In the genomic region with DNA sequence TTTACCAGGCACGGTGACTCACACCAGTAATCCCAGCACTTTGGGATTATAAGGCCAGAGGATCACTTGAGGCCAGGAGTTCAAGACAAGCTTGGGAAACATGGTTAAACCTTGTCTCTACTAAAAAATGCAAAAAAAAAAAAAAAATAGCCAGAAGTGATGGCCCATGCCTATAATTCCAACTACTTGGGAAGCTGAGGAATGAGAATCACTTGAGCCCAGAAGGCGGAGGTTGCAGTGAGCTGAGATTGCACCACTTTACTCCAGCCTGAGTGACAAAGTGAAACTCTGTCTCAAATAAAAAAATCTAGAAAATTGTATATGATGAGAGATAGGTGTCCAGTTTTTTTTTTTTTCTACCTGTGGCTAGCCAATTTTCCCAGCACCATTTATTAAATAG, we compare ENCODE assay signal across 23 cellular contexts.
"Had no signal": no experiment of that assay in that cellular context is flagged by ENCODE, and none has a peak within 500 bp of the region (broad histone marks: within the 10 kb centered on the region; RNA-seq: fewer than 3 reads in every experiment).

No MANE protein-coding gene starts in this region.

- H3K27ac ChIP-seq: stomach, suprapubic skin, testis, thoracic aorta, thyroid gland, tibial artery, tibial nerve, transverse colon, upper lobe of left lung, upper lobe of right lung, uterus, vagina had no signal

- H3K9me3 ChIP-seq: suprapubic skin, testis, thoracic aorta, thyroid gland, tibial artery, transverse colon, upper lobe of left lung, upper lobe of right lung, uterus, vagina had no signal

- H3K36me3 ChIP-seq: stomach, suprapubic skin, thoracic aorta, thyroid gland, tibial artery, tibial nerve, transverse colon, upper lobe of left lung, upper lobe of right lung, uterus, vagina had no signal

- DNase-seq: stimulated activated CD4-positive, alpha-beta T cell treated with anti-CD3 and anti-CD28 coated beads, Interleukin-2, amount 100 ng/mL, for 48 hours; stimulated activated CD4-positive, alpha-beta T cell treated with anti-CD3 and anti-CD28 coated beads, Interleukin-4, amount 100 ng/mL, for 1 hour; stimulated activated CD4-positive, alpha-beta T cell treated with anti-CD3 and anti-CD28 coated beads, Interleukin-4, amount 100 ng/mL, for 24 hours; stimulated activated CD4-positive, alpha-beta T cell treated with anti-CD3 and anti-CD28 coated beads, Interleukin-4, amount 100 ng/mL, for 4 hours; stimulated activated CD8-positive, alpha-beta memory T cell treated with anti-CD3 and anti-CD28 coated beads, Interleukin-4, amount 100 ng/mL, for 48 hours; stimulated activated naive B cell treated with anti-CD40 and anti-IgM and Interleukin-4, amounts not matched to agents 10 μg/mL and 1 μg/mL and 100 μg/mL, for 72 hours; stimulated activated naive CD4-positive, alpha-beta T cell; stimulated activated naive CD4-positive, alpha-beta T cell treated with Interleukin-2 at 50 U/mL for 16 hours; stimulated activated naive CD8-positive, alpha-beta T cell treated with anti-CD3 and anti-CD28 coated beads, Interleukin-15, amount 100 ng/mL, for 72 hours; stimulated activated naive CD8-positive, alpha-beta T cell treated with anti-CD3 and anti-CD28 coated beads, Interleukin-15, Interleukin-2, amounts not matched to agents 100 U/mL and 50 U/mL, for 24 hours; stomach; substantia nigra; testis; thyroid gland; tibial artery; transverse colon; upper lobe of left lung; upper lobe of right lung; uterus had no signal

- H3K4me3 ChIP-seq: stomach, suprapubic skin, testis, thoracic aorta, thyroid gland, tibial artery, tibial nerve, transverse colon, upper lobe of left lung, upper lobe of right lung, uterus, vagina had no signal

- H3K27me3 ChIP-seq: stomach, suprapubic skin, testis, thyroid gland, tibial artery, tibial nerve, transverse colon, upper lobe of left lung, upper lobe of right lung, uterus, vagina had no signal

- H3K4me1 ChIP-seq: stomach, suprapubic skin, testis, thyroid gland, tibial artery, tibial nerve, transverse colon, upper lobe of left lung, upper lobe of right lung, uterus, vagina had no signal
